Comparison of ENCODE assay signal across 10 cellular contexts in the genomic region with DNA sequence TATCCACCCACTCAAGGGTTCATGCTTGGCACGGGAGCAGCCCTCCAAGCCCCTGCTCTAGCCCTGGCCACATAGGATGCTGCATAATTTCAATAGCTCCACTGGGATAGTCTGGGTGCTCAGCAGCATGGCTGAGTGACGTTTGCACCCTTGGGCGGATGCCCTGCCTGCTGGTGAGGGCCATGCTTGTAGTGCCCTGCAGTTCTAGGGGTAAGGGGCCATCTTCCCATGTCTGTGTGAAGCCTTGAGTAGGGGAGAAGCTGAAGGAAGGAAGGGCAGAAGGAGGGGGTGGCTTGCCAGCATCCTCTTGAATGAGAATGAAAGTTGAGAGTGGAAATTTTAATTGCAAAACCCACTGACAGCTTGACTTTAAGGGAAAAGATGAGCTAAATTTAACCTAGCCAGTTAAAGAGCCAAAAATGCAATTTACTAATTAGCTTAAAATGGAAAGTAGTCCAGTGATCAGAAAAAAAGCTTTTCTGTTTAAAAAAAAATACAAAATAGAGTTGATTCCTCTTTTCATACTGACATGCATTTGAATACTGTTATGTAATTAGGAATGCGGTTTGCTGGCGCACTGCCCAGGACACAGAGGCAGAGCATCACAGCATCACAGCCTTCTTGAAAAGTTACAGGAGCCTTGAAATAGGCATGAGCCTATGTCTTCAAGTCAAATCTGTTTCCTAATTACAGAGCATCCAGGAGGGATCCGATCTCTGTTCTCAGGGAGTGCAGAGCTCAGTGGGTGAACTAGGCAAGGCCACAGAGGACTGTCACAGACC. TPM values are rescaled to one million over a fixed set of nuclear protein-coding genes. Genes with fewer than 3 reads are reported as not detected.
DNase-seq lines count a peak whose midpoint lies in the region; ATAC-seq and TF ChIP-seq lines count a peak whose summit lies in the region.
"Had no signal": no experiment of that assay in that cellular context is flagged by ENCODE, and none has a peak within 500 bp of the region (broad histone marks: within the 10 kb centered on the region; RNA-seq: fewer than 3 reads in every experiment).

No MANE protein-coding gene starts in this region.

- peak; percentile 1 for DNase-seq in activated CD8-positive, alpha-beta memory T cell treated with anti-CD3 and anti-CD28 coated beads for 24 hours
- DNase-seq in activated CD8-positive, alpha-beta memory T cell treated with anti-CD3 and anti-CD28 coated beads, Interleukin-2, amount 50 U/mL, for 4 hours, result no peak
- DNase-seq in WTC11 (ENCODE audit: low spot score) (no peak), hepatocyte (ENCODE audit: low spot score) (peak; percentile 49), testis (peak; percentile 69), NCI-H1436 treated with DMSO at 0.1 percent for 48 hours (lab: John Stamatoyannopoulos, UW) (no peak), RKO (ENCODE audit: low spot score) (no peak)
- no peak for DNase-seq in stimulated activated CD8-positive, alpha-beta memory T cell treated with anti-CD3 and anti-CD28 coated beads, Interleukin-4, amount 100 ng/mL, for 48 hours
- DNase-seq: Karpas-422 had no signal

- intact Hi-C loops in testis (cut with DNase I; ENCODE audit: low total_unique reads), result no loop called here

- ATAC-seq in WTC11, result no peak; the same call in 1 of the 2 replicates

- 75% methylated on average over 6 of the region's 6 CpGs for WGBS in hepatocyte (ENCODE audit: low lambda C conversion rate, missing lambda C conversion rate)
- WGBS in testis, 2 donors, result 67 to 71% methylated on average over 6 of the region's 6 CpGs

- TF ChIP-seq CTCF in WTC11 (IDR thresholded peaks at IDR 0.05), result no peak
- TF ChIP-seq CTCF in hepatocyte (IDR thresholded peaks at IDR 0.05; ENCODE audit: poor library complexity), result no peak
- no peak for TF ChIP-seq CTCF in testis (IDR thresholded peaks at IDR 0.05)

- H3K4me3 ChIP-seq in hepatocyte (no peak overlapping the region), testis (no peak overlapping the region)

- H3K36me3 ChIP-seq in hepatocyte (replicated peaks; ENCODE audit: insufficient read depth, low read depth), result no peaks in the 10 kb centered on the region
- no peaks in the 10 kb centered on the region for H3K36me3 ChIP-seq in testis (ENCODE audit: low read depth, missing control alignments)

- peaks cover 41% of the 10 kb centered on the region for H3K4me1 Mint-ChIP-seq in WTC11
- H3K4me1 Mint-ChIP-seq: central memory CD8-positive, alpha-beta T cell had no signal

- peaks cover 10% of the 10 kb centered on the region for H3K36me3 Mint-ChIP-seq in WTC11

- H3K27ac ChIP-seq in hepatocyte (no peak overlapping the region), testis (no peak overlapping the region)

- peak overlapping the region; percentile 71 for H3K27ac Mint-ChIP-seq in WTC11

- H3K9me3 ChIP-seq in hepatocyte (ENCODE audit: low read depth) (no peaks in the 10 kb centered on the region), testis (no peaks in the 10 kb centered on the region)

- H3K4me1 ChIP-seq in hepatocyte (ENCODE audit: insufficient read depth), result peaks cover 6% of the 10 kb centered on the region
- H3K4me1 ChIP-seq in testis, result no peaks in the 10 kb centered on the region

- H3K4me3 Mint-ChIP-seq in WTC11, result peak overlapping the region; percentile 17
- H3K4me3 Mint-ChIP-seq: central memory CD8-positive, alpha-beta T cell had no signal

- no peaks in the 10 kb centered on the region for H4K20me1 ChIP-seq in hepatocyte (ENCODE audit: insufficient read depth, poor library complexity, severe bottlenecking)

- no peaks in the 10 kb centered on the region for H3K79me2 ChIP-seq in hepatocyte

- H2AFZ ChIP-seq in hepatocyte, result no peak overlapping the region

- no peak for TF ChIP-seq POLR2A in testis (IDR thresholded peaks at IDR 0.05)

- CTCF ChIA-PET in WTC11 (lab: Charles Lee), result interaction anchor here (0.9 to 1.8 kb wide), 6 partner anchors 23 to 113 kb away, joined by 3 to 4 read pairs (median 3); a partner anchor contains a TSS

- H3K9me3 Mint-ChIP-seq in WTC11, result peaks cover 22% of the 10 kb centered on the region
- H3K9me3 Mint-ChIP-seq: central memory CD8-positive, alpha-beta T cell had no signal

- H3K27me3 ChIP-seq in hepatocyte, result peaks cover 8% of the 10 kb centered on the region
- H3K27me3 ChIP-seq in testis, result no peaks in the 10 kb centered on the region

- H3K9me2 ChIP-seq in hepatocyte (replicated peaks; ENCODE audit: insufficient read depth), result no peaks in the 10 kb centered on the region

- H3K27me3 Mint-ChIP-seq in WTC11 (ENCODE audit: low read depth), result peaks cover 3% of the 10 kb centered on the region; the same call in 1 of the 2 replicates

- POLR2A ChIA-PET in WTC11 (lab: Charles Lee), result interaction anchor here (0.6 kb wide), 1 partner anchor 99 kb away, joined by 4 read pairs; no protein-coding TSS in a partner anchor

- H3K4me2 ChIP-seq in hepatocyte, result no peak overlapping the region

TF ChIP-seq in WTC11, 78 proteins besides CTCF, POLR2A, EP300 and RAD21:
- TF ChIP-seq, protein P1, sequence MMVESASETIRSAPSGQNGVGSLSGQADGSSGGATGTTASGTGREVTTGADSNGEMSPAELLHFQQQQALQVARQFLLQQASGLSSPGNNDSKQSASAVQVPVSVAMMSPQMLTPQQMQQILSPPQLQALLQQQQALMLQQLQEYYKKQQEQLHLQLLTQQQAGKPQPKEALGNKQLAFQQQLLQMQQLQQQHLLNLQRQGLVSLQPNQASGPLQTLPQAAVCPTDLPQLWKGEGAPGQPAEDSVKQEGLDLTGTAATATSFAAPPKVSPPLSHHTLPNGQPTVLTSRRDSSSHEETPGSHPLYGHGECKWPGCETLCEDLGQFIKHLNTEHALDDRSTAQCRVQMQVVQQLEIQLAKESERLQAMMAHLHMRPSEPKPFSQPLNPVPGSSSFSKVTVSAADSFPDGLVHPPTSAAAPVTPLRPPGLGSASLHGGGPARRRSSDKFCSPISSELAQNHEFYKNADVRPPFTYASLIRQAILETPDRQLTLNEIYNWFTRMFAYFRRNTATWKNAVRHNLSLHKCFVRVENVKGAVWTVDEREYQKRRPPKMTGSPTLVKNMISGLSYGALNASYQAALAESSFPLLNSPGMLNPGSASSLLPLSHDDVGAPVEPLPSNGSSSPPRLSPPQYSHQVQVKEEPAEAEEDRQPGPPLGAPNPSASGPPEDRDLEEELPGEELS (CRISPR knock-in tag; IDR thresholded peaks at IDR 0.05), result no peak
- TF ChIP-seq, protein P2, sequence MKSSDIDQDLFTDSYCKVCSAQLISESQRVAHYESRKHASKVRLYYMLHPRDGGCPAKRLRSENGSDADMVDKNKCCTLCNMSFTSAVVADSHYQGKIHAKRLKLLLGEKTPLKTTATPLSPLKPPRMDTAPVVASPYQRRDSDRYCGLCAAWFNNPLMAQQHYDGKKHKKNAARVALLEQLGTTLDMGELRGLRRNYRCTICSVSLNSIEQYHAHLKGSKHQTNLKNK (CRISPR knock-in tag; IDR thresholded peaks at IDR 0.05), result no peak
- no peak for TF ChIP-seq ZNF219 (CRISPR knock-in tag; IDR thresholded peaks at IDR 0.05; ENCODE audit: borderline replicate concordance)
- TF ChIP-seq ZNF317 (CRISPR knock-in tag; IDR thresholded peaks at IDR 0.05; ENCODE audit: borderline replicate concordance, low read depth), result no peak
- no peak for TF ChIP-seq GABPB1 (CRISPR knock-in tag; IDR thresholded peaks at IDR 0.05)
- TF ChIP-seq, protein P3, sequence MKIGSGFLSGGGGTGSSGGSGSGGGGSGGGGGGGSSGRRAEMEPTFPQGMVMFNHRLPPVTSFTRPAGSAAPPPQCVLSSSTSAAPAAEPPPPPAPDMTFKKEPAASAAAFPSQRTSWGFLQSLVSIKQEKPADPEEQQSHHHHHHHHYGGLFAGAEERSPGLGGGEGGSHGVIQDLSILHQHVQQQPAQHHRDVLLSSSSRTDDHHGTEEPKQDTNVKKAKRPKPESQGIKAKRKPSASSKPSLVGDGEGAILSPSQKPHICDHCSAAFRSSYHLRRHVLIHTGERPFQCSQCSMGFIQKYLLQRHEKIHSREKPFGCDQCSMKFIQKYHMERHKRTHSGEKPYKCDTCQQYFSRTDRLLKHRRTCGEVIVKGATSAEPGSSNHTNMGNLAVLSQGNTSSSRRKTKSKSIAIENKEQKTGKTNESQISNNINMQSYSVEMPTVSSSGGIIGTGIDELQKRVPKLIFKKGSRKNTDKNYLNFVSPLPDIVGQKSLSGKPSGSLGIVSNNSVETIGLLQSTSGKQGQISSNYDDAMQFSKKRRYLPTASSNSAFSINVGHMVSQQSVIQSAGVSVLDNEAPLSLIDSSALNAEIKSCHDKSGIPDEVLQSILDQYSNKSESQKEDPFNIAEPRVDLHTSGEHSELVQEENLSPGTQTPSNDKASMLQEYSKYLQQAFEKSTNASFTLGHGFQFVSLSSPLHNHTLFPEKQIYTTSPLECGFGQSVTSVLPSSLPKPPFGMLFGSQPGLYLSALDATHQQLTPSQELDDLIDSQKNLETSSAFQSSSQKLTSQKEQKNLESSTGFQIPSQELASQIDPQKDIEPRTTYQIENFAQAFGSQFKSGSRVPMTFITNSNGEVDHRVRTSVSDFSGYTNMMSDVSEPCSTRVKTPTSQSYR (CRISPR knock-in tag; IDR thresholded peaks at IDR 0.05), result no peak
- no peak for TF ChIP-seq EMX1 (CRISPR knock-in tag; IDR thresholded peaks at IDR 0.05)
- TF ChIP-seq GRHL2 (CRISPR knock-in tag; IDR thresholded peaks at IDR 0.05; ENCODE audit: insufficient replicate concordance, severe bottlenecking), result no peak
- TF ChIP-seq, protein P4, sequence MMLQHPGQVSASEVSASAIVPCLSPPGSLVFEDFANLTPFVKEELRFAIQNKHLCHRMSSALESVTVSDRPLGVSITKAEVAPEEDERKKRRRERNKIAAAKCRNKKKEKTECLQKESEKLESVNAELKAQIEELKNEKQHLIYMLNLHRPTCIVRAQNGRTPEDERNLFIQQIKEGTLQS (CRISPR knock-in tag; conservative IDR thresholded peaks at IDR 0.05), result no peak
- no peak for TF ChIP-seq ATF1 (CRISPR knock-in tag; IDR thresholded peaks at IDR 0.05)

RNA-seq across cellular contexts. Expression of a gene that starts 18.5 kb away (rescaled TPM):
- total RNA-seq in WTC11 (2021), result 10.9 to 16.1 TPM (median 11.4 TPM) in 3 replicates
- 31.8 and 31.9 TPM in 2 replicates for total RNA-seq in hepatocyte
- polyA plus RNA-seq in hepatocyte, result 21.6 and 22.9 TPM in 2 replicates
- total RNA-seq in testis, result 10 to 100 TPM; 22.0 to 22.7 TPM
- polyA plus RNA-seq in testis (ENCODE audit: insufficient read depth, low read depth, low replicate concordance), result 18.1 TPM

Comparison
In these comparisons a context has a peak if more than half of its experiments do, and no peak if none do; other contexts are left out.
1. DNase-seq: peak in activated CD8-positive, alpha-beta memory T cell treated with anti-CD3 and anti-CD28 coated beads for 24 hours (single experiment), hepatocyte (single experiment) and testis (single experiment); none in activated CD8-positive, alpha-beta memory T cell treated with anti-CD3 and anti-CD28 coated beads, Interleukin-2, amount 50 U/mL, for 4 hours (single experiment), WTC11 (single experiment), stimulated activated CD8-positive, alpha-beta memory T cell treated with anti-CD3 and anti-CD28 coated beads, Interleukin-4, amount 100 ng/mL, for 48 hours (single experiment), NCI-H1436 treated with DMSO at 0.1 percent for 48 hours (single experiment) and RKO (single experiment).